In the genomic region with DNA sequence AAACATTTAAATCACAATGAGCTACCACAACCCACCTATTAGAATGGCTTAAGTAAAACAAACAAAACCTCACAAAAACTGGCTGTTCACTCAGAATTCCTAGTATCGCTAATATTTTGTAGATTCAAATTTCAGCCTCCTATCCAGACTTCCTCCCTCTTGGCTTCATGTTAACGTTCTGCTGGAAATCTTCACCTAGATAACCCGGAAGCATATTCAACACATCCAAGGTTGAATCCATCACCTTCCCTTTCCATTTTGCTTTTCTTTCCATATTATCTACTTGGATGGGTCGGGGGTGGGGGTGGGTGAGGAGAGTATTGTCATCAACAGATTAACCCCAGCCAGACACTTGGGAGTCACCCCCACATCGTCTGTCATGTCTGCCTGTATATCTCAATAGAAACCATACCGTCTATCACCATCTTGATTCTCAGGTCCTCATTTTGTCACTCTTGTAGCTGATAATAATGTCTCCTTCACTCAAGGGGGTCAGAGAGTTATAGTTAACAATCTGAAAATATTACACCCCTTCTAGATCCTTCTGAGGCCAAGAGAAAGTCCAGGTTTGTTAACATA, we compare ENCODE assay signal across 10 cellular contexts. TPM values are rescaled to one million over a fixed set of nuclear protein-coding genes. Genes with fewer than 3 reads are reported as not detected.
DNase-seq lines count a peak whose midpoint lies in the region; ATAC-seq and TF ChIP-seq lines count a peak whose summit lies in the region.
"Had no signal": no experiment of that assay in that cellular context is flagged by ENCODE, and none has a peak within 500 bp of the region (broad histone marks: within the 10 kb centered on the region; RNA-seq: fewer than 3 reads in every experiment).

No MANE protein-coding gene starts in this region.

- TF ChIP-seq POLR2A in NB4 (IDR thresholded peaks at IDR 0.05; ENCODE audit: extremely low read depth, insufficient read length) = no peak

- no peaks in the 10 kb centered on the region for H3K27me3 Mint-ChIP-seq in activated CD8-positive, alpha-beta memory T cell treated with anti-CD3 and anti-CD28 coated beads, Interleukin-2, amount 10 ng/mL, durations not matched to agents 7 days and 5 days
- H3K27me3 Mint-ChIP-seq in brain = no peaks in the 10 kb centered on the region
- H3K27me3 Mint-ChIP-seq in progenitor cell of endocrine pancreas = peaks cover 6% of the 10 kb centered on the region

- H3K36me3 Mint-ChIP-seq in activated CD8-positive, alpha-beta memory T cell treated with anti-CD3 and anti-CD28 coated beads, Interleukin-2, amount 10 ng/mL, durations not matched to agents 7 days and 5 days = peaks cover 48% of the 10 kb centered on the region
- H3K36me3 Mint-ChIP-seq in brain = peaks cover 22% of the 10 kb centered on the region
- peaks cover 6% of the 10 kb centered on the region for H3K36me3 Mint-ChIP-seq in progenitor cell of endocrine pancreas (ENCODE audit: insufficient read depth)

- CTCF ChIA-PET in activated CD8-positive, alpha-beta memory T cell treated with anti-CD3 and anti-CD28 coated beads, Interleukin-2, amount 10 ng/mL, durations not matched to agents 7 days and 5 days (lab: Charles Lee) = interaction anchor here (1.5 kb wide), 1 partner anchor 10 kb away, joined by 3 read pairs; no protein-coding TSS in a partner anchor

- peaks cover 46% of the 10 kb centered on the region for H3K4me1 Mint-ChIP-seq in activated CD8-positive, alpha-beta memory T cell treated with anti-CD3 and anti-CD28 coated beads, Interleukin-2, amount 10 ng/mL, durations not matched to agents 7 days and 5 days
- H3K4me1 Mint-ChIP-seq in brain (peaks cover 66% of the 10 kb centered on the region), progenitor cell of endocrine pancreas (ENCODE audit: low read depth) (peaks cover 22% of the 10 kb centered on the region)

- H3K4me3 ChIP-seq in NB4 (ENCODE audit: low read depth, low read length) = peak overlapping the region; percentile 98

- no peaks in the 10 kb centered on the region for H3K9me3 Mint-ChIP-seq in activated CD8-positive, alpha-beta memory T cell treated with anti-CD3 and anti-CD28 coated beads, Interleukin-2, amount 10 ng/mL, durations not matched to agents 7 days and 5 days (ENCODE audit: low read depth)
- H3K9me3 Mint-ChIP-seq in brain = peaks cover 0 to 3% (median 0%) of the 10 kb centered on the region in 5 experiments
- H3K9me3 Mint-ChIP-seq in progenitor cell of endocrine pancreas (ENCODE audit: low read depth) = no peaks in the 10 kb centered on the region

- H3K4me3 Mint-ChIP-seq in activated CD8-positive, alpha-beta memory T cell treated with anti-CD3 and anti-CD28 coated beads, Interleukin-2, amount 10 ng/mL, durations not matched to agents 7 days and 5 days = peak overlapping the region; percentile 8
- H3K4me3 Mint-ChIP-seq in brain (peak overlapping the region; percentile 46 to 97 (median 54)), progenitor cell of endocrine pancreas (ENCODE audit: low read depth) (peak overlapping the region; percentile 1)

- H3K27ac Mint-ChIP-seq in activated CD8-positive, alpha-beta memory T cell treated with anti-CD3 and anti-CD28 coated beads, Interleukin-2, amount 10 ng/mL, durations not matched to agents 7 days and 5 days = no peak overlapping the region
- H3K27ac Mint-ChIP-seq in brain = peak overlapping the region; percentile 3 to 56 (median 21)
- H3K27ac Mint-ChIP-seq in progenitor cell of endocrine pancreas = no peak overlapping the region

- no peak for DNase-seq in activated CD8-positive, alpha-beta memory T cell treated with anti-CD3 and anti-CD28 coated beads, Interleukin-2, amount 10 ng/mL, durations not matched to agents 7 days and 5 days
- DNase-seq in activated CD8-positive, alpha-beta memory T cell treated with anti-CD3 and anti-CD28 coated beads, Interleukin-2, amount 50 U/mL, for 4 hours = no peak
- DNase-seq in NB4 (ENCODE audit: low read depth) (no peak), progenitor cell of endocrine pancreas (ENCODE audit: low spot score, unreplicated experiment) (no peak), left ventricle myocardium superior (no peak), SW 1271 (lab: John Stamatoyannopoulos, UW) (no peak)
- DNase-seq: NCI-H187, retina had no signal

- ATAC-seq in activated CD8-positive, alpha-beta memory T cell treated with anti-CD3 and anti-CD28 coated beads, Interleukin-2, amount 10 ng/mL, durations not matched to agents 7 days and 5 days = no peak
- ATAC-seq in left ventricle myocardium superior (no peak), HG03097 (IDR thresholded peaks at IDR 0.05; ENCODE audit: low FRiP score, unreplicated experiment) (no peak)

- intact Hi-C loops in left ventricle myocardium superior (cut with micrococcal nuclease) = no loop called here

- TF ChIP-seq CTCF in NB4 (IDR thresholded peaks at IDR 0.05; ENCODE audit: low read depth, low read length) = no peak
- no peak for TF ChIP-seq CTCF in brain (conservative IDR thresholded peaks at IDR 0.05)
- no peak for TF ChIP-seq CTCF in progenitor cell of endocrine pancreas (IDR thresholded peaks at IDR 0.05; ENCODE audit: unreplicated experiment)

RNA-seq across cellular contexts. Expression of a gene that starts 1.7 kb away (rescaled TPM):
- total RNA-seq in activated CD8-positive, alpha-beta memory T cell treated with anti-CD3 and anti-CD28 coated beads, Interleukin-2, amount 10 ng/mL, durations not matched to agents 7 days and 5 days = 10 to 100 TPM; 28.2 to 36.4 TPM
- polyA plus RNA-seq in brain (ENCODE audit: insufficient read depth, low read depth, low replicate concordance) = 46.1 TPM
- total RNA-seq in progenitor cell of endocrine pancreas (45.9 and 48.2 TPM in 2 replicates), left ventricle myocardium superior (36.9 TPM)

Comparison
In these comparisons a context has a peak if more than half of its experiments do, and no peak if none do; other contexts are left out.
1. H3K27ac Mint-ChIP-seq: peak in brain (5 of 5); none in activated CD8-positive, alpha-beta memory T cell treated with anti-CD3 and anti-CD28 coated beads, Interleukin-2, amount 10 ng/mL, durations not matched to agents 7 days and 5 days (single experiment) and progenitor cell of endocrine pancreas (single experiment).
2. H3K4me3 Mint-ChIP-seq: peak in every context shown above with its lines; median percentile 54 in brain; 8 in activated CD8-positive, alpha-beta memory T cell treated with anti-CD3 and anti-CD28 coated beads, Interleukin-2, amount 10 ng/mL, durations not matched to agents 7 days and 5 days; 1 in progenitor cell of endocrine pancreas.